ENCODE assay signal across 17 cellular contexts in the genomic region with DNA sequence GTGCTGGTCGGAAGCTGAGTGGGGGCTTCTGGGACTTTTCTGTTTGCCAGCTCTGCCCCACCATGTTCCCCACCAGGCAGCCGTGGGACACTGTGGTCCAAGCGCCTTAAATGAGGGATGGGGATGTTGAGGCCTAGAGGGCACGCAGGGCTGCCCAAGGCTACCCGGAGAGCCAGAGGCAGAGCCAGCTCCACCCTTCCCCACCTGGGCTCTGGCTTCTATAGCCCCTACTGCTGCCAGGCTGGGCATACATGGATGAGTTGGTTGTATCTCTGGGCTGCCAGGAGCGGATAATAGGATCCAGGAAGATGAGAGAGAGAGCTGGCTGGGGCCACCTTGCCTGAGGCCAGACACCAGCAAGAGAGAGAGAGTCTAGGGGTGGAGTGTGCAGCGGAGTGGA. TPM values are rescaled to one million over a fixed set of nuclear protein-coding genes. Genes with fewer than 3 reads are reported as not detected.
A peak's percentile ranks its signal among the peaks of the same experiment; 100 is the strongest.
DNase-seq lines count a peak whose midpoint lies in the region; TF ChIP-seq lines count a peak whose summit lies in the region.
"Had no signal": no experiment of that assay in that cellular context is flagged by ENCODE, and none has a peak within 500 bp of the region (broad histone marks: within the 10 kb centered on the region; RNA-seq: fewer than 3 reads in every experiment).

No MANE protein-coding gene starts in this region.

- H3K4me1 ChIP-seq in neural progenitor cell, result peaks cover 17% of the 10 kb centered on the region

- H3K9ac ChIP-seq in neural progenitor cell, result no peak overlapping the region

- H3F3A ChIP-seq in neural progenitor cell (ENCODE audit: low read depth), result peaks cover 23% of the 10 kb centered on the region

- H3K36me3 ChIP-seq in neural progenitor cell, result no peaks in the 10 kb centered on the region

- H3K27ac ChIP-seq in neural progenitor cell, result no peak overlapping the region
- H3K27ac ChIP-seq: 22Rv1, A549, C4-2B had no signal

- H3K27me3 Mint-ChIP-seq in neural progenitor cell (ENCODE audit: insufficient read depth, low read depth) (peaks cover 10% of the 10 kb centered on the region), type B pancreatic cell (no peaks in the 10 kb centered on the region)
- H3K27me3 Mint-ChIP-seq: CD4-positive, alpha-beta T cell had no signal

- H3K9me3 Mint-ChIP-seq in neural progenitor cell, result no peaks in the 10 kb centered on the region
- H3K9me3 Mint-ChIP-seq in type B pancreatic cell, result no peaks in the 10 kb centered on the region
- H3K9me3 Mint-ChIP-seq: CD4-positive, alpha-beta T cell; H9 had no signal

- H3K36me3 Mint-ChIP-seq in neural progenitor cell (peaks cover 2% of the 10 kb centered on the region), type B pancreatic cell (no peaks in the 10 kb centered on the region)

- H3K4me2 ChIP-seq in neural progenitor cell, result no peak overlapping the region
- H3K4me2 ChIP-seq: A549 had no signal

- H3K4me3 Mint-ChIP-seq in neural progenitor cell (no peak overlapping the region), type B pancreatic cell (no peak overlapping the region)
- H3K4me3 Mint-ChIP-seq: CD4-positive, alpha-beta T cell; H9 had no signal

- DNase-seq in activated effector memory CD4-positive, alpha-beta T cell treated with anti-CD3 and anti-CD28 coated beads, Interleukin-2, amount 50 U/mL, for 16 hours, result peak; percentile 10
- DNase-seq in activated effector memory CD4-positive, alpha-beta T cell treated with Interleukin-2 at 50 U/mL for 16 hours, result no peak
- DNase-seq in ecto neural progenitor cell (ENCODE audit: low spot score) (peak; percentile 36), neural progenitor cell (ENCODE audit: low spot score) (no peak), type B pancreatic cell (ENCODE audit: extremely low spot score, unreplicated experiment) (no peak), NCI-H128 (lab: John Stamatoyannopoulos, UW; ENCODE audit: unreplicated experiment) (no peak), HK-2 (ENCODE audit: unreplicated experiment) (no peak)
- DNase-seq in stimulated activated CD4-positive, alpha-beta T cell treated with anti-CD3 and anti-CD28 coated beads, Interleukin-12 subunit alpha, Interleukin-12 subunit beta, amount 100 ng/mL, for 4 hours, result no peak
- DNase-seq: AML-193; CD4-positive, alpha-beta T cell; DMS79 treated with DMSO at 0.1 percent for 48 hours; GF-D8; GOT3; H9 had no signal

- H3K4me1 Mint-ChIP-seq in neural progenitor cell (peaks cover 30% of the 10 kb centered on the region), type B pancreatic cell (ENCODE audit: unreplicated experiment) (peaks cover 9% of the 10 kb centered on the region)

- peak overlapping the region; percentile 73 for H3K27ac Mint-ChIP-seq in neural progenitor cell
- peak overlapping the region; percentile 1 for H3K27ac Mint-ChIP-seq in type B pancreatic cell
- H3K27ac Mint-ChIP-seq: CD4-positive, alpha-beta T cell had no signal

- H3K4me3 ChIP-seq in neural progenitor cell, result no peak overlapping the region
- H3K4me3 ChIP-seq: A549 had no signal

- no peaks in the 10 kb centered on the region for H4K20me1 ChIP-seq in neural progenitor cell (ENCODE audit: low read depth)

- no peaks in the 10 kb centered on the region for H3K9me3 ChIP-seq in neural progenitor cell (ENCODE audit: low read depth)
- H3K9me3 ChIP-seq: A549 had no signal

- no peaks in the 10 kb centered on the region for H3K27me3 ChIP-seq in neural progenitor cell

- H2AFZ ChIP-seq in neural progenitor cell (replicated peaks), result no peak overlapping the region

- no peak for TF ChIP-seq CTCF in neural progenitor cell (IDR thresholded peaks at IDR 0.05)
- no peak for TF ChIP-seq CTCF in type B pancreatic cell (conservative IDR thresholded peaks at IDR 0.05)

- H3K79me2 ChIP-seq in neural progenitor cell (ENCODE audit: low read depth), result no peaks in the 10 kb centered on the region

RNA-seq across cellular contexts. Expression of a gene that starts 49.4 kb away (rescaled TPM):
- total RNA-seq in neural progenitor cell (ENCODE audit: low replicate concordance) (29.5 and 68.9 TPM in 2 replicates), type B pancreatic cell (ENCODE audit: low replicate concordance) (66.6 and 129 TPM in 2 replicates)

RNA-seq across cellular contexts. Expression of a gene that starts 55.0 kb away (rescaled TPM):
- total RNA-seq in neural progenitor cell (ENCODE audit: low replicate concordance) (11.7 and 22.0 TPM in 2 replicates), type B pancreatic cell (ENCODE audit: low replicate concordance) (28.7 and 30.5 TPM in 2 replicates)

Comparison
In these comparisons a context has a peak if more than half of its experiments do, and no peak if none do; other contexts are left out.
1. DNase-seq: peak in activated effector memory CD4-positive, alpha-beta T cell treated with anti-CD3 and anti-CD28 coated beads, Interleukin-2, amount 50 U/mL, for 16 hours (single experiment) and ecto neural progenitor cell (single experiment); none in activated effector memory CD4-positive, alpha-beta T cell treated with Interleukin-2 at 50 U/mL for 16 hours (single experiment), neural progenitor cell (single experiment), type B pancreatic cell (single experiment), stimulated activated CD4-positive, alpha-beta T cell treated with anti-CD3 and anti-CD28 coated beads, Interleukin-12 subunit alpha, Interleukin-12 subunit beta, amount 100 ng/mL, for 4 hours (single experiment), NCI-H128 (single experiment) and HK-2 (single experiment).